ENCODE assay signal across 28 cellular contexts in the genomic region with DNA sequence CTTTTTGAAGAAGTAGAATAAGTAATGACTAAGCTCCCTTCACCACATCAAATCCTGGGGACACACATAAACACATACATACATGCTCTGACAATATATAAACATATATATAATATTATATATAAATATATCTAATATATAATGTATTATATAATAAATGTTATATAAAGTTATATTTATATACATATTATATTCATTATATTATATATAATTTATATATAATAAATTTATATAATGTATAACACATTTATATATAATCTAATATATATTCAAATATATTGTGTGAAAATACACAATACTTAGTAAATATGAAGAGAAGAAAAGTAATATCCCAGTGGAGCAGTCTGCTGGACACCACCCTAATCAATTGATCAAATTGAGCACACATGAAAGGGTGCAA.
"Had no signal": no experiment of that assay in that cellular context is flagged by ENCODE, and none has a peak within 500 bp of the region (broad histone marks: within the 10 kb centered on the region; RNA-seq: fewer than 3 reads in every experiment).

No MANE protein-coding gene starts in this region.

- DNase-seq: activated CD4-positive, alpha-beta memory T cell treated with anti-CD3 and anti-CD28 coated beads, Interleukin-2, amount 10 ng/mL, durations not matched to agents 7 days and 5 days; activated CD4-positive, alpha-beta T cell treated with anti-CD3 and anti-CD28 coated beads for 1 hour; activated CD4-positive, alpha-beta T cell treated with anti-CD3 and anti-CD28 coated beads for 4 hours; activated CD4-positive, alpha-beta T cell treated with anti-CD3 and anti-CD28 coated beads, Interleukin-2, amount 10 ng/mL, durations not matched to agents 7 days and 5 days; activated CD4-positive, alpha-beta T cell treated with anti-CD3 and anti-CD28 coated beads, Interleukin-2, amount 50 U/mL, for 4 hours; activated CD8-positive, alpha-beta memory T cell treated with anti-CD3 and anti-CD28 coated beads, Interleukin-2, amount 50 U/mL, for 48 hours; activated gamma-delta T cell treated with Interleukin-2 at 50 U/mL for 16 hours; activated naive CD4-positive, alpha-beta T cell treated with anti-CD3 and anti-CD28 coated beads, Interleukin-2, amount 50 U/mL, for 16 hours; activated naive CD4-positive, alpha-beta T cell treated with Interleukin-2 at 50 U/mL for 16 hours; activated T-cell treated with anti-CD3 and anti-CD28 coated beads for 4 hours; activated T-cell treated with anti-CD3 and anti-CD28 coated beads, Interleukin-2, amount 50 U/mL, for 24 hours; activated T-cell treated with anti-CD3 and anti-CD28 coated beads, Interleukin-2, amount 50 U/mL, for 72 hours; amniotic stem cell; anterior cingulate cortex; brain microvascular endothelial cell; cortex of kidney; dermis blood vessel endothelial cell; effector CD4-positive, alpha-beta T cell; effector memory CD8-positive, alpha-beta T cell; esophagus squamous epithelium; foreskin melanocyte; head of caudate nucleus; T-cell; T-helper 17 cell; T1000 had no signal

- ATAC-seq: activated T-cell treated with anti-CD3 and anti-CD28 coated beads, Interleukin-2, amount 50 U/mL, for 72 hours; effector memory CD8-positive, alpha-beta T cell; T-cell; T-helper 17 cell had no signal

- H3K36me3 ChIP-seq: brain microvascular endothelial cell, esophagus squamous epithelium had no signal

- H3K4me3 ChIP-seq: esophagus squamous epithelium had no signal

- H3K27me3 ChIP-seq: brain microvascular endothelial cell, esophagus squamous epithelium had no signal

- FAIRE-seq: astrocyte, bronchial epithelial cell had no signal

- H3K27ac ChIP-seq: brain microvascular endothelial cell, epithelial cell of prostate, esophagus squamous epithelium had no signal
